2 cellular contexts compared by ENCODE assay signal in genomic region chr9:128190013-128190412, GRCh38.
TF ChIP-seq lines count a peak whose summit lies in the region.

No MANE protein-coding gene starts in this region.

TF ChIP-seq in SK-N-SH, 30 proteins besides CTCF, POLR2A, EP300 and RAD21 (continued from another document):
- TF ChIP-seq TEAD4 (IDR thresholded peaks at IDR 0.05; ENCODE audit: borderline replicate concordance, insufficient read depth) (no peak), FOSL2 (IDR thresholded peaks at IDR 0.05; ENCODE audit: borderline replicate concordance, low read depth) (no peak), PBX3 (IDR thresholded peaks at IDR 0.05) (no peak), ELF1 (IDR thresholded peaks at IDR 0.05) (no peak), CHD2 (IDR thresholded peaks at IDR 0.05; ENCODE audit: low read length, partially characterized antibody) (no peak), NFIC (IDR thresholded peaks at IDR 0.05; ENCODE audit: borderline replicate concordance) (no peak)

TF ChIP-seq in SK-N-SH treated with all-trans-retinoic acid at 6 μM for 48 hours, 23 proteins besides CTCF, POLR2A, EP300 and RAD21 (continued from another document):
- no peak for TF ChIP-seq TSHZ2 (CRISPR knock-in tag; IDR thresholded peaks at IDR 0.05)
- no peak for TF ChIP-seq RARB (CRISPR knock-in tag; IDR thresholded peaks at IDR 0.05)
- TF ChIP-seq PPARA (CRISPR knock-in tag; IDR thresholded peaks at IDR 0.05; ENCODE audit: borderline replicate concordance), result no peak
- TF ChIP-seq PATZ1 (CRISPR knock-in tag; IDR thresholded peaks at IDR 0.05; ENCODE audit: borderline replicate concordance), result no peak
- no peak for TF ChIP-seq POU6F1 (CRISPR knock-in tag; IDR thresholded peaks at IDR 0.05; ENCODE audit: borderline replicate concordance, low read depth)
- TF ChIP-seq CREB5 (CRISPR knock-in tag; IDR thresholded peaks at IDR 0.05; ENCODE audit: low read depth), result no peak
